ENCODE assay signal across 13 cellular contexts in the genomic region with DNA sequence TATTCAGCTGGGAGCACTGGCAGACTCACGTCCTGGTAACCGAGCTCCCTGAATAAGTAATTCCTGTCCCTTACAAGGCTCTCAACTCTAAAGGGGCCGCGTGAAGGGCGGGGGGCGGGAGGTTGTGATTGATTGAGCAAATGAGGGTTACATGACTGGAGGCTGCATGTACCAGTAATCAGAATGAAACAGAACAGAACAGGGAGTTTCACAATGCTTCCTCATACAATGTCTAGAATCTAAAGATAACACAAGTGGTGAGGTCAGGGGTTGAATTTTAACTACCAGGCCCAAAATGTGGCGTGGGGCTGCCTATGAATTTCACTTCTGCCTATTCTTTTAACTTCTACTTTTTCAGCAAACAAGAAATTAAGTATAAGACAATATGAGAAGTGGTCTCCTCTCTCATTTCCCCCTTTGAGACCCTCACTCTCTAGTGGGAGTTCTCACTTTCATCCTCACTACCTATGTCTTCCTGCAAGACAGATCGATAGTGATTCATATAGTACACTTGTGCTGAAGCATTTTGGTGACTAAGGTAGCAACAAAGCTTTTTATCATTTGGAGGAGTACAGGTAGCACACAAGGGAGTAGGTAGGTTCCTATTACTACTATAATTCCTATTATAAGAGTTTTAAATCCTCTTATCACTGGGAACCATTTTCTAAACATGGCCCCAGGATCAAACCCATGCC.
A peak's percentile ranks its signal among the peaks of the same experiment; 100 is the strongest.
DNase-seq lines count a peak whose midpoint lies in the region; ATAC-seq and TF ChIP-seq lines count a peak whose summit lies in the region.
"Had no signal": no experiment of that assay in that cellular context is flagged by ENCODE, and none has a peak within 500 bp of the region (broad histone marks: within the 10 kb centered on the region; RNA-seq: fewer than 3 reads in every experiment).

No MANE protein-coding gene starts in this region.

- CTCF ChIA-PET in OCI-LY7 (lab: Charles Lee; ENCODE audit: unreplicated experiment) = no interaction called here

- no TSS peak for BruUV-seq in OCI-LY7 (replicated peaks; lab: Mats Ljungman, UMichigan)

- H3K36me3 ChIP-seq in OCI-LY7 (ENCODE audit: insufficient read depth, low read length) = no peaks in the 10 kb centered on the region
- H3K36me3 ChIP-seq: left ventricle myocardium inferior had no signal

- no peaks in the 10 kb centered on the region for H3K79me2 ChIP-seq in OCI-LY7 (ENCODE audit: insufficient read depth, low read depth, low read length)

- H3K27me3 Mint-ChIP-seq in dendritic cell treated with granulocyte-macrophage colony-stimulating factor and Interleukin-4, amounts not matched to agents 40 ng/mL and 50 ng/mL, for 4 days = peaks cover 3% of the 10 kb centered on the region
- H3K27me3 Mint-ChIP-seq: CD4-positive, CD25-positive, alpha-beta regulatory T cell had no signal

- peaks cover 31% of the 10 kb centered on the region for H3K4me1 Mint-ChIP-seq in dendritic cell treated with granulocyte-macrophage colony-stimulating factor and Interleukin-4, amounts not matched to agents 40 ng/mL and 50 ng/mL, for 4 days (ENCODE audit: low read depth)
- H3K4me1 Mint-ChIP-seq: CD4-positive, CD25-positive, alpha-beta regulatory T cell had no signal

- H4K20me1 ChIP-seq in OCI-LY7 (ENCODE audit: insufficient read depth, low read length) = no peaks in the 10 kb centered on the region

- no peak overlapping the region for H3K27ac ChIP-seq in OCI-LY7 (ENCODE audit: low read depth, low read length, poor library complexity, severe bottlenecking)
- H3K27ac ChIP-seq: left ventricle myocardium inferior had no signal

- H3K4me2 ChIP-seq in OCI-LY7 (ENCODE audit: low read length) = no peak overlapping the region

- ATAC-seq in GM18858 (IDR thresholded peaks at IDR 0.05; ENCODE audit: unreplicated experiment) (peak; percentile 69), GM21737 (IDR thresholded peaks at IDR 0.05; ENCODE audit: unreplicated experiment) (peak; percentile 75), HG03432 (IDR thresholded peaks at IDR 0.05; ENCODE audit: unreplicated experiment) (peak; percentile 89)
- ATAC-seq: activated CD8-positive, alpha-beta T cell treated with anti-CD3 and anti-CD28 coated beads for 36 hours; Panc1 had no signal

- TF ChIP-seq CTCF in OCI-LY7 (conservative IDR thresholded peaks at IDR 0.05; ENCODE audit: low read length) = no peak

- H2AFZ ChIP-seq in OCI-LY7 (ENCODE audit: low read length) = no peak overlapping the region

- POLR2A ChIA-PET in OCI-LY7 (lab: Charles Lee) = no interaction called here

- no peaks in the 10 kb centered on the region for H3K36me3 Mint-ChIP-seq in dendritic cell treated with granulocyte-macrophage colony-stimulating factor and Interleukin-4, amounts not matched to agents 40 ng/mL and 50 ng/mL, for 4 days (ENCODE audit: low read depth)
- H3K36me3 Mint-ChIP-seq: CD4-positive, CD25-positive, alpha-beta regulatory T cell had no signal

- H3K4me3 ChIP-seq in OCI-LY7 (ENCODE audit: low read depth, low read length, poor library complexity, severe bottlenecking) = no peak overlapping the region
- H3K4me3 ChIP-seq: left ventricle myocardium inferior had no signal

- DNase-seq in NCI-H187 (lab: John Stamatoyannopoulos, UW) (no peak), cerebellum (ENCODE audit: low spot score) (no peak), T-helper 9 cell (no peak), OCI-LY7 (ENCODE audit: low spot score) (no peak)
- DNase-seq: activated CD8-positive, alpha-beta T cell treated with anti-CD3 and anti-CD28 coated beads for 36 hours; CD4-positive, CD25-positive, alpha-beta regulatory T cell; Kasumi-1; left ventricle myocardium inferior had no signal

- H3K4me1 ChIP-seq in OCI-LY7 (ENCODE audit: insufficient read depth, low read length, poor library complexity, severe bottlenecking) = no peaks in the 10 kb centered on the region
- H3K4me1 ChIP-seq: left ventricle myocardium inferior had no signal

- H3K9me3 Mint-ChIP-seq in dendritic cell treated with granulocyte-macrophage colony-stimulating factor and Interleukin-4, amounts not matched to agents 40 ng/mL and 50 ng/mL, for 4 days = peaks cover 17% of the 10 kb centered on the region
- H3K9me3 Mint-ChIP-seq: activated CD8-positive, alpha-beta T cell treated with anti-CD3 and anti-CD28 coated beads for 36 hours had no signal

- peak overlapping the region; percentile 81 for H3K27ac Mint-ChIP-seq in dendritic cell treated with granulocyte-macrophage colony-stimulating factor and Interleukin-4, amounts not matched to agents 40 ng/mL and 50 ng/mL, for 4 days
- H3K27ac Mint-ChIP-seq: activated CD8-positive, alpha-beta T cell treated with anti-CD3 and anti-CD28 coated beads for 36 hours; CD4-positive, CD25-positive, alpha-beta regulatory T cell had no signal

- H3K9me2 ChIP-seq in OCI-LY7 (ENCODE audit: insufficient read depth, low read length) = no peaks in the 10 kb centered on the region

- H3K9me3 ChIP-seq in OCI-LY7 (ENCODE audit: low read length) = no peaks in the 10 kb centered on the region

- intact Hi-C loops in dendritic cell treated with granulocyte-macrophage colony-stimulating factor and Interleukin-4, amounts not matched to agents 40 ng/mL and 50 ng/mL, for 4 days (cut with micrococcal nuclease) = loop anchor here (5.0 to 10.0 kb wide), 2 partner anchors 37 to 305 kb away; no protein-coding TSS in a partner anchor
- intact Hi-C loops in OCI-LY7 (cut with micrococcal nuclease; ENCODE audit: unreplicated experiment) = no loop called here

- no peak overlapping the region for H3K4me3 Mint-ChIP-seq in dendritic cell treated with granulocyte-macrophage colony-stimulating factor and Interleukin-4, amounts not matched to agents 40 ng/mL and 50 ng/mL, for 4 days
- H3K4me3 Mint-ChIP-seq: activated CD8-positive, alpha-beta T cell treated with anti-CD3 and anti-CD28 coated beads for 36 hours; CD4-positive, CD25-positive, alpha-beta regulatory T cell had no signal
